In genomic region chr17:143785-144281, GRCh38 we compare ENCODE assay signal across 8 cellular contexts. TPM values are rescaled to one million over a fixed set of nuclear protein-coding genes. Genes with fewer than 3 reads are reported as not detected.
DNase-seq lines count a peak whose midpoint lies in the region; ATAC-seq and TF ChIP-seq lines count a peak whose summit lies in the region.

No MANE protein-coding gene starts in this region.

- no peaks in the 10 kb centered on the region for H3K9me3 Mint-ChIP-seq in natural killer cell

- DNase-seq in DMS53 (lab: John Stamatoyannopoulos, UW) (peak; percentile 80), OCI-M1 (lab: John Stamatoyannopoulos, UW) (peak; percentile 68), activated T-cell treated with anti-CD3 and anti-CD28 coated beads for 48 hours (ENCODE audit: low read depth) (peak; percentile 89), natural killer cell (peak; percentile 80)
- DNase-seq in stimulated activated CD8-positive, alpha-beta memory T cell treated with anti-CD3 and anti-CD28 coated beads, Interleukin-7, amount 100 ng/mL, for 4 hours (ENCODE audit: low read depth in 2 of 2) = peak; percentile 56 to 69

- H3K27ac Mint-ChIP-seq in natural killer cell = no peak overlapping the region

- H3K27me3 Mint-ChIP-seq in natural killer cell (ENCODE audit: low read depth in 2 of 2) = peaks cover 0 to 11% of the 10 kb centered on the region in 2 donors

- TF ChIP-seq CTCF in natural killer cell (IDR thresholded peaks at IDR 0.05) = peak; percentile 80

- H3K36me3 Mint-ChIP-seq in natural killer cell = no peaks in the 10 kb centered on the region

- ATAC-seq in HG03280 (IDR thresholded peaks at IDR 0.05; ENCODE audit: unreplicated experiment) (peak; percentile 76), esophagus mucosa (peak; percentile 90), natural killer cell (peak; percentile 96 to 100 (median 99)), HG03571 (IDR thresholded peaks at IDR 0.05; ENCODE audit: unreplicated experiment) (no peak)

- no peaks in the 10 kb centered on the region for H3K4me1 Mint-ChIP-seq in natural killer cell

- H3K4me3 Mint-ChIP-seq in natural killer cell = no peak overlapping the region

- intact Hi-C loops in natural killer cell (cut with micrococcal nuclease) = loop anchor here (5.0 kb wide), 4 partner anchors 243 to 913 kb away; partner anchors contain the start of gene TIMM22

RNA-seq across cellular contexts. Expression of gene SCGB1C2, which starts 6.5 kb away (rescaled TPM):
- not detected for total RNA-seq in esophagus mucosa
- total RNA-seq in natural killer cell = not detected

RNA-seq across cellular contexts. Expression of gene DOC2B, which starts 37.6 kb away (rescaled TPM):
- total RNA-seq in esophagus mucosa (32.5 TPM), natural killer cell (under 1 TPM in 2 of 3 donors, not detected in 1; 0.07 to 0.20 TPM)

Comparison
In these comparisons a context has a peak if more than half of its experiments do, and no peak if none do; other contexts are left out.
1. RNA of gene DOC2B, which starts 37.6 kb away (total RNA-seq): 32.5 TPM in esophagus mucosa (single experiment); 0.07 to 0.20 TPM in natural killer cell; every median in the first group is over 10 times any median in the second.
2. Peak in every context shown above with its lines, with median percentiles within 50 percentile points of each other: DNase-seq.